In genomic region chr9:68597362-68597997, GRCh38 we compare ENCODE assay signal across 21 cellular contexts. TPM values are rescaled to one million over a fixed set of nuclear protein-coding genes. Genes with fewer than 3 reads are reported as not detected.
A peak's percentile ranks its signal among the peaks of the same experiment; 100 is the strongest.
DNase-seq lines count a peak whose midpoint lies in the region; TF ChIP-seq lines count a peak whose summit lies in the region.
"Had no signal": no experiment of that assay in that cellular context is flagged by ENCODE, and none has a peak within 500 bp of the region (broad histone marks: within the 10 kb centered on the region; RNA-seq: fewer than 3 reads in every experiment).

No MANE protein-coding gene starts in this region.

- TF ChIP-seq CTCF in Loucy (conservative IDR thresholded peaks at IDR 0.05; ENCODE audit: low read length): no peak
- no peak for TF ChIP-seq CTCF in A673 (conservative IDR thresholded peaks at IDR 0.05; ENCODE audit: low read depth, low read length)

- H3F3A ChIP-seq in Loucy (ENCODE audit: low read depth): no peaks in the 10 kb centered on the region

- H3K4me2 ChIP-seq in BLaER1: peak overlapping the region; percentile 41
- H3K4me2 ChIP-seq in Loucy (ENCODE audit: low read depth, low read length, poor library complexity, severe bottlenecking): no peak overlapping the region

- H3K27me3 ChIP-seq in BLaER1: no peaks in the 10 kb centered on the region
- no peaks in the 10 kb centered on the region for H3K27me3 ChIP-seq in Loucy (ENCODE audit: insufficient read depth, low read length, poor library complexity, severe bottlenecking)
- H3K27me3 ChIP-seq in A673 (replicated peaks; ENCODE audit: insufficient read depth, low read depth, low read length, poor library complexity): no peaks in the 10 kb centered on the region

- CTCF ChIA-PET in A673 (lab: Charles Lee): no interaction called here

- H3K9ac ChIP-seq in BLaER1 (no peak overlapping the region), Loucy (ENCODE audit: low read depth, low read length, poor library complexity, severe bottlenecking) (no peak overlapping the region)

- intact Hi-C loops in A673 (cut with micrococcal nuclease; ENCODE audit: unreplicated experiment): no loop called here

- peaks cover 19% of the 10 kb centered on the region for H3K9me3 ChIP-seq in BLaER1
- no peaks in the 10 kb centered on the region for H3K9me3 ChIP-seq in Loucy (ENCODE audit: insufficient read depth, low read depth, low read length)
- no peaks in the 10 kb centered on the region for H3K9me3 ChIP-seq in A673 (ENCODE audit: low read depth, low read length, poor library complexity, severe bottlenecking)
- H3K9me3 ChIP-seq: HAP-1 had no signal

- H4K20me1 ChIP-seq in BLaER1 (no peaks in the 10 kb centered on the region), Loucy (ENCODE audit: insufficient read depth, low read length, poor library complexity, severe bottlenecking) (no peaks in the 10 kb centered on the region)

- BruUV-seq in A673 (replicated peaks; lab: Mats Ljungman, UMichigan): no TSS peak

- H3K27ac ChIP-seq in BLaER1: no peak overlapping the region
- no peak overlapping the region for H3K27ac ChIP-seq in A673 (ENCODE audit: low read depth, low read length, poor library complexity, severe bottlenecking)
- H3K27ac ChIP-seq: HL-60 had no signal

- H3K4me3 ChIP-seq in BLaER1: no peak overlapping the region
- H3K4me3 ChIP-seq in Loucy (ENCODE audit: low read length, poor library complexity, severe bottlenecking): no peak overlapping the region
- no peak overlapping the region for H3K4me3 ChIP-seq in A673 (ENCODE audit: low read depth, low read length, poor library complexity, severe bottlenecking)
- H3K4me3 ChIP-seq: HAP-1 had no signal

- H3K4me1 ChIP-seq in BLaER1 (peaks cover 21% of the 10 kb centered on the region), Loucy (ENCODE audit: insufficient read depth, low read length, poor library complexity, severe bottlenecking) (peaks cover 13% of the 10 kb centered on the region), A673 (ENCODE audit: insufficient read depth, low read length, poor library complexity, severe bottlenecking) (no peaks in the 10 kb centered on the region)
- H3K4me1 ChIP-seq: HAP-1 had no signal

- no peaks in the 10 kb centered on the region for H3K79me2 ChIP-seq in Loucy (ENCODE audit: insufficient read depth, low read length)

- DNase-seq in germinal center (ENCODE audit: low spot score) (peak; percentile 23), AG08395 (ENCODE audit: low spot score) (no peak), UCSD-AML1 (lab: John Stamatoyannopoulos, UW; ENCODE audit: unreplicated experiment) (no peak), A673 (ENCODE audit: low spot score) (no peak)
- DNase-seq: ACHN; AML-193; C1 segment of cervical spinal cord; CD4-positive, CD25-positive, alpha-beta regulatory T cell; CD8-positive, alpha-beta memory T cell; COR-L47; DMS 273 treated with DMSO at 0.1 percent for 48 hours; DMS53; DND-41; IMR-90; KBM-7 had no signal

- H3K9me2 ChIP-seq in Loucy (replicated peaks; ENCODE audit: low read depth, low read length): no peaks in the 10 kb centered on the region

- peak overlapping the region; percentile 11 for H2AFZ ChIP-seq in Loucy (ENCODE audit: low read length)

- H3K36me3 ChIP-seq in BLaER1 (no peaks in the 10 kb centered on the region), Loucy (ENCODE audit: insufficient read depth, low read length) (no peaks in the 10 kb centered on the region), A673 (ENCODE audit: insufficient read depth, low read length, poor library complexity, severe bottlenecking) (no peaks in the 10 kb centered on the region)
- H3K36me3 ChIP-seq: HAP-1 had no signal

- POLR2A ChIA-PET in A673 (lab: Charles Lee; ENCODE audit: low non-redundant PET): no interaction called here

RNA-seq across cellular contexts. Expression of gene TMEM252, which starts 56.8 kb away (rescaled TPM):
- not detected in 2 replicates for total RNA-seq in A673 (2021)
- total RNA-seq: A172; CD4-positive, CD25-positive, alpha-beta regulatory T cell; CD8-positive, alpha-beta memory T cell; H1; IMR-90 had no signal
